1 cellular context compared by ENCODE assay signal in the genomic region with DNA sequence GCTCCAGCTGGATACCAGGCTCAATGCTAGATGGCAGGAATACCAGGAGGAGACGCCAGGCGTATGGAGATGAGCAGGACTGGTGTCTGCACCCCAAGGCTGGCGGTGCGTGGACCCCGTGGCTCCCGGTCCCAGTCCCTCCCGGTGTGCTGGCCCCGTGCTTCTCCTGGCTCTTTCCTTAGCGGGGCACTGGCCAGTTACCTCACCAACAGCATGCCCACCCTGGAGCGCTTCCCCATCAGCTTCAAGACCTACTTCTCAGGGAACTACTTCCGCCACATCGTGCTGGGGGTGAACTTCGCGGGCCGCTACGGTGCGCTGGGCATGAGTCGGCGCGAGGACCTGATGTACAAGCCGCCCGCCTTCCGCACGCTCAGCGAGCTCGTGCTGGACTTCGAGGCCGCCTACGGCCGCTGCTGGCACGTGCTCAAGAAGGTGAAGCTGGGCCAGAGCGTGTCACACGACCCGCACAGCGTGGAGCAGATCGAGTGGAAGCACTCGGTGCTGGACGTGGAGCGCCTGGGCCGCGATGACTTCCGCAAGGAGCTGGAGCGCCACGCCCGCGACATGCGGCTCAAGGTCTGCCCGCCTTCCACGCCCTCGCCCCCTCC.
TF ChIP-seq lines count a peak whose summit lies in the region.

No MANE protein-coding gene starts in this region.

TF ChIP-seq in K562, 482 proteins besides CTCF, POLR2A, EP300 and RAD21:
- TF ChIP-seq, protein P1, sequence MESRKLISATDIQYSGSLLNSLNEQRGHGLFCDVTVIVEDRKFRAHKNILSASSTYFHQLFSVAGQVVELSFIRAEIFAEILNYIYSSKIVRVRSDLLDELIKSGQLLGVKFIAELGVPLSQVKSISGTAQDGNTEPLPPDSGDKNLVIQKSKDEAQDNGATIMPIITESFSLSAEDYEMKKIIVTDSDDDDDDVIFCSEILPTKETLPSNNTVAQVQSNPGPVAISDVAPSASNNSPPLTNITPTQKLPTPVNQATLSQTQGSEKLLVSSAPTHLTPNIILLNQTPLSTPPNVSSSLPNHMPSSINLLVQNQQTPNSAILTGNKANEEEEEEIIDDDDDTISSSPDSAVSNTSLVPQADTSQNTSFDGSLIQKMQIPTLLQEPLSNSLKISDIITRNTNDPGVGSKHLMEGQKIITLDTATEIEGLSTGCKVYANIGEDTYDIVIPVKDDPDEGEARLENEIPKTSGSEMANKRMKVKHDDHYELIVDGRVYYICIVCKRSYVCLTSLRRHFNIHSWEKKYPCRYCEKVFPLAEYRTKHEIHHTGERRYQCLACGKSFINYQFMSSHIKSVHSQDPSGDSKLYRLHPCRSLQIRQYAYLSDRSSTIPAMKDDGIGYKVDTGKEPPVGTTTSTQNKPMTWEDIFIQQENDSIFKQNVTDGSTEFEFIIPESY (CRISPR knock-in tag; IDR thresholded peaks at IDR 0.05) = peak; percentile 94
- TF ChIP-seq NFIC (IDR thresholded peaks at IDR 0.05) = 0 out of 2 replicates have a peak, but pooled peaks have one; percentile 13
- TF ChIP-seq, protein P2, sequence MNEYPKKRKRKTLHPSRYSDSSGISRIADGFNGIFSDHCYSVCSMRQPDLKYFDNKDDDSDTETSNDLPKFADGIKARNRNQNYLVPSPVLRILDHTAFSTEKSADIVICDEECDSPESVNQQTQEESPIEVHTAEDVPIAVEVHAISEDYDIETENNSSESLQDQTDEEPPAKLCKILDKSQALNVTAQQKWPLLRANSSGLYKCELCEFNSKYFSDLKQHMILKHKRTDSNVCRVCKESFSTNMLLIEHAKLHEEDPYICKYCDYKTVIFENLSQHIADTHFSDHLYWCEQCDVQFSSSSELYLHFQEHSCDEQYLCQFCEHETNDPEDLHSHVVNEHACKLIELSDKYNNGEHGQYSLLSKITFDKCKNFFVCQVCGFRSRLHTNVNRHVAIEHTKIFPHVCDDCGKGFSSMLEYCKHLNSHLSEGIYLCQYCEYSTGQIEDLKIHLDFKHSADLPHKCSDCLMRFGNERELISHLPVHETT (CRISPR knock-in tag; conservative IDR thresholded peaks at IDR 0.05 in 1 of 2, IDR thresholded peaks at IDR 0.05 in 1 of 2) = no peak
- TF ChIP-seq HCFC1 (IDR thresholded peaks at IDR 0.05; ENCODE audit: low read depth, low read length) = no peak
- peak; percentile 54 for TF ChIP-seq POLR2G (IDR thresholded peaks at IDR 0.05; ENCODE audit: low read depth, low read length)
- no peak for TF ChIP-seq YBX1 (IDR thresholded peaks at IDR 0.05)
- TF ChIP-seq FOXA3 (CRISPR knock-in tag; conservative IDR thresholded peaks at IDR 0.05 in 1 of 2, IDR thresholded peaks at IDR 0.05 in 1 of 2) = no peak
- no peak for TF ChIP-seq ZNF561 (CRISPR knock-in tag; conservative IDR thresholded peaks at IDR 0.05)
TF ChIP-seq in K562: peak in this region for 3.
